ENCODE assay signal across 19 cellular contexts in genomic region chr3:123655400-123655799, GRCh38.
DNase-seq lines count a peak whose midpoint lies in the region; ATAC-seq and TF ChIP-seq lines count a peak whose summit lies in the region.
"Had no signal": no experiment of that assay in that cellular context is flagged by ENCODE, and none has a peak within 500 bp of the region (broad histone marks: within the 10 kb centered on the region; RNA-seq: fewer than 3 reads in every experiment).

No MANE protein-coding gene starts in this region.

- peak; percentile 54 to 58 for DNase-seq in AML-193 (lab: John Stamatoyannopoulos, UW)
- peak; percentile 83 for DNase-seq in SKM-1 treated with dmso at 0.1 percent for 144 hours (lab: John Stamatoyannopoulos, UW; ENCODE audit: unreplicated experiment)
- DNase-seq in iris pigment epithelial cell (ENCODE audit: low read depth) = peak; percentile 22
- no peak for DNase-seq in stomach
- no peak for DNase-seq in right lobe of liver
- no peak for DNase-seq in cerebellar nuclear complex (lab: John Stamatoyannopoulos, UW)
- no peak for DNase-seq in UCSD-AML1 (lab: John Stamatoyannopoulos, UW; ENCODE audit: unreplicated experiment)
- DNase-seq in HAP-1 (ENCODE audit: low spot score in 2 of 2) = no peak
- DNase-seq: activated CD4-positive, alpha-beta T cell treated with anti-CD3 and anti-CD28 coated beads, Interleukin-2, amount 50 U/mL, for 1 hour; activated naive CD4-positive, alpha-beta T cell; CD4-positive, CD25-positive, alpha-beta regulatory T cell; cortex of kidney; DMS79; GOT3; NCI-H1930; NCI-H345; RPMI8226; stimulated activated CD4-positive, alpha-beta T cell treated with anti-CD3 and anti-CD28 coated beads, Interleukin-4, amount 100 ng/mL, for 24 hours; SW 1271 had no signal

- H3K9me3 ChIP-seq in stomach (no peaks in the 10 kb centered on the region), right lobe of liver (no peaks in the 10 kb centered on the region), HAP-1 (0 out of 2 replicates have a peak, but pooled peaks cover 2% of the 10 kb centered on the region)

- H3K27ac ChIP-seq in stomach (peak overlapping the region in 4 of 5 donors; percentile 70 to 91 (median 82)), right lobe of liver (no peak overlapping the region)

- no peak for TF ChIP-seq EP300 in stomach (IDR thresholded peaks at IDR 0.05)

- intact Hi-C loops in stomach (cut with DNase I; ENCODE audit: low total_unique reads) = no loop called here
- intact Hi-C loops in right lobe of liver (cut with DNase I) = loop anchor here in 1 of 2 donors (10.0 kb wide), 1 partner anchor 49 kb away; no protein-coding TSS in a partner anchor

- H3K4me3 ChIP-seq in stomach (no peak overlapping the region), right lobe of liver (no peak overlapping the region), HAP-1 (no peak overlapping the region)

- H3K27me3 ChIP-seq in stomach (no peaks in the 10 kb centered on the region), right lobe of liver (no peaks in the 10 kb centered on the region), HAP-1 (ENCODE audit: low read depth) (no peaks in the 10 kb centered on the region)

- H3K4me1 ChIP-seq in stomach = peaks cover 22 to 92% (median 68%) of the 10 kb centered on the region in 4 donors
- peaks cover 0 to 48% (median 9%) of the 10 kb centered on the region in 4 donors for H3K4me1 ChIP-seq in right lobe of liver
- no peaks in the 10 kb centered on the region for H3K4me1 ChIP-seq in HAP-1

- no peak for ATAC-seq in right lobe of liver

- TF ChIP-seq CTCF in stomach (IDR thresholded peaks at IDR 0.05) (no peak), right lobe of liver (IDR thresholded peaks at IDR 0.05) (no peak)

- 32 to 69% (median 63%) methylated on average over 2 of the region's 2 CpGs for WGBS in stomach, 5 donors
- 100% methylated on average over 2 of the region's 2 CpGs for WGBS in right lobe of liver (ENCODE audit: insufficient coverage, low coverage, low lambda C conversion rate, missing lambda C conversion rate)

- in situ Hi-C loops in HAP-1 (cut with MboI; ENCODE audit: low sequenced_read_pairs) = no loop called here

- TF ChIP-seq POLR2A in stomach (IDR thresholded peaks at IDR 0.05) (no peak), right lobe of liver (IDR thresholded peaks at IDR 0.05) (no peak)

- H3K36me3 ChIP-seq in stomach (peaks cover 0 to 34% (median 14%) of the 10 kb centered on the region in 4 donors), right lobe of liver (peaks cover 0 to 44% (median 23%) of the 10 kb centered on the region in 4 donors), HAP-1 (replicated peaks) (0 out of 2 replicates have a peak, but pooled peaks cover 4% of the 10 kb centered on the region)

Comparison
In these comparisons a context has a peak if more than half of its experiments do, and no peak if none do; other contexts are left out.
1. DNase-seq: peak in AML-193 (2 of 2), SKM-1 treated with dmso at 0.1 percent for 144 hours (single experiment) and iris pigment epithelial cell (single experiment); none in stomach (single experiment), right lobe of liver (0 of 3), cerebellar nuclear complex (0 of 2), UCSD-AML1 (single experiment) and HAP-1 (0 of 2).
2. H3K27ac ChIP-seq: peak in stomach (4 of 5); none in right lobe of liver (0 of 3).